13 cellular contexts compared by ENCODE assay signal in genomic region chr12:130994821-130995375, GRCh38.
"Had no signal": no experiment of that assay in that cellular context is flagged by ENCODE, and none has a peak within 500 bp of the region (broad histone marks: within the 10 kb centered on the region; RNA-seq: fewer than 3 reads in every experiment).

No MANE protein-coding gene starts in this region.

- H3K9me3 Mint-ChIP-seq: activated CD8-positive, alpha-beta T cell treated with anti-CD3 and anti-CD28 coated beads for 36 hours had no signal

- H3K36me3 Mint-ChIP-seq: type B pancreatic cell had no signal

- H3K4me3 Mint-ChIP-seq: activated CD8-positive, alpha-beta T cell treated with anti-CD3 and anti-CD28 coated beads for 36 hours; type B pancreatic cell had no signal

- H3K27me3 ChIP-seq: esophagus muscularis mucosa, right lobe of liver had no signal

- H3K4me1 ChIP-seq: right lobe of liver, suprapubic skin had no signal

- ATAC-seq: activated CD8-positive, alpha-beta T cell treated with anti-CD3 and anti-CD28 coated beads for 36 hours; left colon had no signal

- DNase-seq: activated CD4-positive, alpha-beta T cell treated with anti-CD3 and anti-CD28 coated beads for 4 hours; activated CD8-positive, alpha-beta memory T cell treated with anti-CD3 and anti-CD28 coated beads, Interleukin-2, amount 50 U/mL, for 4 hours; activated CD8-positive, alpha-beta T cell treated with anti-CD3 and anti-CD28 coated beads for 36 hours; mesendoderm; right lobe of liver; stimulated activated CD4-positive, alpha-beta T cell treated with anti-CD3 and anti-CD28 coated beads, Interleukin-12 subunit alpha, Interleukin-12 subunit beta, amount 100 ng/mL, for 4 hours; stimulated activated naive CD4-positive, alpha-beta T cell treated with Interleukin-2 at 50 U/mL for 16 hours had no signal

- FAIRE-seq: astrocyte, endometrium had no signal

- H3K27me3 Mint-ChIP-seq: type B pancreatic cell had no signal

- H3K4me3 ChIP-seq: esophagus muscularis mucosa, right lobe of liver, suprapubic skin had no signal

- H3K27ac ChIP-seq: esophagus muscularis mucosa, right lobe of liver, suprapubic skin had no signal

- H3K9me3 ChIP-seq: esophagus muscularis mucosa, right lobe of liver, suprapubic skin had no signal

- H3K27ac Mint-ChIP-seq: activated CD8-positive, alpha-beta T cell treated with anti-CD3 and anti-CD28 coated beads for 36 hours; type B pancreatic cell had no signal

- H3K36me3 ChIP-seq: right lobe of liver, suprapubic skin had no signal
